1 cellular context compared by ENCODE assay signal in the genomic region with DNA sequence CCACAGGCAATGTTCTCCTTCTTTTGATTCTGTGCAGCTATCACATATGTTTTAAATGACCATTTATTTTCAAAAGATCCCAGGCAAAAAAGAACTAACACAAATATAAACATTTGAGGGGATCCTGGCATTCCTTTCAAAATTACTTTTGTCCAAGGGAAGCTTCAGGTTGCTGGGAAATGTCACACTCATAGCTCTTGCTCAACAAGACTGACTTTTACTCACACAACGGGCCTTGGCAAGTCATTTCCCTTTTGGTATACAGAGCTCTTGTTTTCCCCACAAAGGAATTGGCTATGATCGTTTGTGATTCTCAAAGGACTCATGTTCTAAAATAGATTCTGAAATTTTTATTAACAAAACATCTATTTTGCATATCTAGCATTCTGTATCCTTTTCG.
TF ChIP-seq lines count a peak whose summit lies in the region.

No MANE protein-coding gene starts in this region.

TF ChIP-seq in SK-N-SH, 30 proteins besides CTCF, POLR2A, EP300 and RAD21 (continued from another document):
- no peak for TF ChIP-seq CHD2 (IDR thresholded peaks at IDR 0.05; ENCODE audit: low read length, partially characterized antibody)
- TF ChIP-seq FOSL2 (IDR thresholded peaks at IDR 0.05; ENCODE audit: borderline replicate concordance, low read depth) = no peak
- no peak for TF ChIP-seq EZH2phosphoT487 (IDR thresholded peaks at IDR 0.05; ENCODE audit: borderline replicate concordance, low read depth)
- no peak for TF ChIP-seq ZBTB33 (IDR thresholded peaks at IDR 0.05; ENCODE audit: borderline replicate concordance, low read depth)
- TF ChIP-seq NRF1 (IDR thresholded peaks at IDR 0.05; ENCODE audit: low read depth, low read length) = no peak
- TF ChIP-seq, protein P1, sequence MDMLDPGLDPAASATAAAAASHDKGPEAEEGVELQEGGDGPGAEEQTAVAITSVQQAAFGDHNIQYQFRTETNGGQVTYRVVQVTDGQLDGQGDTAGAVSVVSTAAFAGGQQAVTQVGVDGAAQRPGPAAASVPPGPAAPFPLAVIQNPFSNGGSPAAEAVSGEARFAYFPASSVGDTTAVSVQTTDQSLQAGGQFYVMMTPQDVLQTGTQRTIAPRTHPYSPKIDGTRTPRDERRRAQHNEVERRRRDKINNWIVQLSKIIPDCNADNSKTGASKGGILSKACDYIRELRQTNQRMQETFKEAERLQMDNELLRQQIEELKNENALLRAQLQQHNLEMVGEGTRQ (IDR thresholded peaks at IDR 0.05; ENCODE audit: borderline replicate concordance, low read depth, low read length) = no peak
- no peak for TF ChIP-seq MAX (IDR thresholded peaks at IDR 0.05; ENCODE audit: low read depth)
- TF ChIP-seq JUND (IDR thresholded peaks at IDR 0.05) = no peak
- no peak for TF ChIP-seq RCOR1 (IDR thresholded peaks at IDR 0.05; ENCODE audit: low read length)
- TF ChIP-seq, protein P2, sequence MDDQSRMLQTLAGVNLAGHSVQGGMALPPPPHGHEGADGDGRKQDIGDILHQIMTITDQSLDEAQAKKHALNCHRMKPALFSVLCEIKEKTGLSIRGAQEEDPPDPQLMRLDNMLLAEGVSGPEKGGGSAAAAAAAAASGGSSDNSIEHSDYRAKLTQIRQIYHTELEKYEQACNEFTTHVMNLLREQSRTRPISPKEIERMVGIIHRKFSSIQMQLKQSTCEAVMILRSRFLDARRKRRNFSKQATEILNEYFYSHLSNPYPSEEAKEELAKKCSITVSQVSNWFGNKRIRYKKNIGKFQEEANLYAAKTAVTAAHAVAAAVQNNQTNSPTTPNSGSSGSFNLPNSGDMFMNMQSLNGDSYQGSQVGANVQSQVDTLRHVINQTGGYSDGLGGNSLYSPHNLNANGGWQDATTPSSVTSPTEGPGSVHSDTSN (IDR thresholded peaks at IDR 0.05) = no peak
- TF ChIP-seq TAF1 (IDR thresholded peaks at IDR 0.05; ENCODE audit: borderline replicate concordance, low read depth, low read length) = no peak
- no peak for TF ChIP-seq FOXM1 (IDR thresholded peaks at IDR 0.05; ENCODE audit: low read depth)
- TF ChIP-seq REST (IDR thresholded peaks at IDR 0.05; ENCODE audit: low read depth, low read length) = no peak
- TF ChIP-seq SMC3 (IDR thresholded peaks at IDR 0.05; ENCODE audit: low read depth, low read length) = no peak
- TF ChIP-seq MEF2A (IDR thresholded peaks at IDR 0.05; ENCODE audit: borderline replicate concordance, low read depth) = no peak
- no peak for TF ChIP-seq GATA2 (CRISPR knock-in tag; IDR thresholded peaks at IDR 0.05)
- no peak for TF ChIP-seq USF1 (IDR thresholded peaks at IDR 0.05; ENCODE audit: borderline replicate concordance, low read depth)
